13 cellular contexts compared by ENCODE assay signal in genomic region chr5:137933491-137933911, GRCh38. TPM values are rescaled to one million over a fixed set of nuclear protein-coding genes. Genes with fewer than 3 reads are reported as not detected.
DNase-seq lines count a peak whose midpoint lies in the region; ATAC-seq and TF ChIP-seq lines count a peak whose summit lies in the region.
"Had no signal": no experiment of that assay in that cellular context is flagged by ENCODE, and none has a peak within 500 bp of the region (broad histone marks: within the 10 kb centered on the region; RNA-seq: fewer than 3 reads in every experiment).

No MANE protein-coding gene starts in this region.

- no peak for TF ChIP-seq POLR2A in heart left ventricle (IDR thresholded peaks at IDR 0.05)

- peaks cover 7% of the 10 kb centered on the region for H3K4me1 Mint-ChIP-seq in activated T-cell treated with anti-CD3 and anti-CD28 coated beads, Interleukin-2, amount 50 U/mL, for 72 hours (ENCODE audit: low read depth)
- peaks cover 18% of the 10 kb centered on the region for H3K4me1 Mint-ChIP-seq in activated B cell treated with CpG ODN at 0.5 μM for 24 hours

- H3K27ac ChIP-seq in heart left ventricle (peak overlapping the region in 9 of 12 donors; percentile 7 to 59 (median 48)), temporal lobe (ENCODE audit: low read depth, low read length) (peak overlapping the region; percentile 41)

- intact Hi-C loops in activated B cell treated with CpG ODN at 0.5 μM for 24 hours (cut with micrococcal nuclease) (no loop called here), heart left ventricle (cut with DNase I) (no loop called here)

- POLR2A ChIA-PET in activated B cell treated with CpG ODN at 0.5 μM for 24 hours (lab: Charles Lee) = no interaction called here

- no peaks in the 10 kb centered on the region for H3K9me3 Mint-ChIP-seq in activated T-cell treated with anti-CD3 and anti-CD28 coated beads, Interleukin-2, amount 50 U/mL, for 72 hours
- H3K9me3 Mint-ChIP-seq in activated B cell treated with CpG ODN at 0.5 μM for 24 hours = no peaks in the 10 kb centered on the region
- H3K9me3 Mint-ChIP-seq: activated naive CD8-positive, alpha-beta T cell treated with anti-CD3 and anti-CD28 coated beads, Interleukin-2, amount 50 U/mL, for 24 hours; type B pancreatic cell had no signal

- no peak overlapping the region for H3K4me3 Mint-ChIP-seq in activated T-cell treated with anti-CD3 and anti-CD28 coated beads, Interleukin-2, amount 50 U/mL, for 72 hours
- H3K4me3 Mint-ChIP-seq in activated B cell treated with CpG ODN at 0.5 μM for 24 hours = no peak overlapping the region
- H3K4me3 Mint-ChIP-seq: activated naive CD8-positive, alpha-beta T cell treated with anti-CD3 and anti-CD28 coated beads, Interleukin-2, amount 50 U/mL, for 24 hours; type B pancreatic cell had no signal

- no peak for TF ChIP-seq CTCF in activated B cell treated with CpG ODN at 0.5 μM for 24 hours (IDR thresholded peaks at IDR 0.05)
- TF ChIP-seq CTCF in heart left ventricle (IDR thresholded peaks at IDR 0.05) = no peak

- no peak overlapping the region for H3K4me3 ChIP-seq in heart left ventricle

- peak overlapping the region; percentile 22 for H3K27ac Mint-ChIP-seq in activated T-cell treated with anti-CD3 and anti-CD28 coated beads, Interleukin-2, amount 50 U/mL, for 72 hours
- peak overlapping the region; percentile 6 for H3K27ac Mint-ChIP-seq in activated B cell treated with CpG ODN at 0.5 μM for 24 hours
- H3K27ac Mint-ChIP-seq: activated naive CD8-positive, alpha-beta T cell treated with anti-CD3 and anti-CD28 coated beads, Interleukin-2, amount 50 U/mL, for 24 hours; type B pancreatic cell had no signal

- no peaks in the 10 kb centered on the region for H3K9me3 ChIP-seq in heart left ventricle

- H3K36me3 Mint-ChIP-seq in activated T-cell treated with anti-CD3 and anti-CD28 coated beads, Interleukin-2, amount 50 U/mL, for 72 hours (ENCODE audit: insufficient read depth in 2 of 2) = peaks cover 0 to 2% of the 10 kb centered on the region in 2 donors
- H3K36me3 Mint-ChIP-seq in activated B cell treated with CpG ODN at 0.5 μM for 24 hours (ENCODE audit: low read depth) = peaks cover 27% of the 10 kb centered on the region

- H3K27me3 ChIP-seq in heart left ventricle = no peaks in the 10 kb centered on the region

- 12 to 25% (median 19%) methylated on average over 3 of the region's 3 CpGs for WGBS in heart left ventricle, 4 donors

- DNase-seq in activated T-cell treated with anti-CD3 and anti-CD28 coated beads, Interleukin-2, amount 50 U/mL, for 72 hours = no peak
- DNase-seq in activated T-cell treated with anti-CD3 and anti-CD28 coated beads for 4 hours = no peak
- no peak for DNase-seq in activated B cell treated with CpG ODN at 0.5 μM for 24 hours
- DNase-seq in heart left ventricle = no peak
- no peak for DNase-seq in activated effector memory CD4-positive, alpha-beta T cell treated with anti-CD3 and anti-CD28 coated beads, Interleukin-2, amount 50 U/mL, for 16 hours
- no peak for DNase-seq in activated T-cell treated with anti-CD3 and anti-CD28 coated beads, Interleukin-2, amount 50 U/mL, for 48 hours
- DNase-seq: activated naive CD8-positive, alpha-beta T cell treated with anti-CD3 and anti-CD28 coated beads, Interleukin-2, amount 50 U/mL, for 24 hours; DND-41; Karpas-422 had no signal

- H3K4me1 ChIP-seq in heart left ventricle = peaks cover 0 to 25% (median 11%) of the 10 kb centered on the region in 12 donors

- H3K27me3 Mint-ChIP-seq in activated T-cell treated with anti-CD3 and anti-CD28 coated beads, Interleukin-2, amount 50 U/mL, for 72 hours (ENCODE audit: low read depth) = no peaks in the 10 kb centered on the region
- H3K27me3 Mint-ChIP-seq in activated B cell treated with CpG ODN at 0.5 μM for 24 hours = no peaks in the 10 kb centered on the region
- H3K27me3 Mint-ChIP-seq: activated naive CD8-positive, alpha-beta T cell treated with anti-CD3 and anti-CD28 coated beads, Interleukin-2, amount 50 U/mL, for 24 hours; type B pancreatic cell had no signal

- no peak for ATAC-seq in activated T-cell treated with anti-CD3 and anti-CD28 coated beads, Interleukin-2, amount 50 U/mL, for 72 hours (replicated peaks in 1 of 2)
- ATAC-seq in activated B cell treated with CpG ODN at 0.5 μM for 24 hours (ENCODE audit: low read depth) = no peak
- peak in 3 of 4 donors; percentile 43 to 54 (median 51) for ATAC-seq in heart left ventricle
- no peak for ATAC-seq in GM19324 (IDR thresholded peaks at IDR 0.05; ENCODE audit: low FRiP score, unreplicated experiment)
- ATAC-seq: activated naive CD8-positive, alpha-beta T cell treated with anti-CD3 and anti-CD28 coated beads, Interleukin-2, amount 50 U/mL, for 24 hours had no signal

- CTCF ChIA-PET in activated B cell treated with CpG ODN at 0.5 μM for 24 hours (lab: Charles Lee) = interaction anchor here (1.1 kb wide), 1 partner anchor 12 kb away, joined by 4 read pairs; no protein-coding TSS in a partner anchor

- H3K36me3 ChIP-seq in heart left ventricle = peaks cover 0 to 28% (median 22%) of the 10 kb centered on the region in 9 donors

RNA-seq across cellular contexts. Expression of gene PKD2L2, which starts 44.2 kb away (rescaled TPM):
- total RNA-seq in activated T-cell treated with anti-CD3 and anti-CD28 coated beads, Interleukin-2, amount 50 U/mL, for 72 hours = under 1 TPM in 1 of 2 donors, not detected in 1; 0.74 TPM
- total RNA-seq in activated B cell treated with CpG ODN at 0.5 μM for 24 hours = not detected in 2 replicates
- 1 to 10 TPM in 1 of 9 donors, under 1 TPM in 7, not detected in 1; 0.37 to 1.1 (median 0.52) TPM for total RNA-seq in heart left ventricle
- polyA plus RNA-seq in heart left ventricle = under 1 TPM in 1 of 2 donors, not detected in 1; 0.08 TPM
- under 0.01 TPM for total RNA-seq in temporal lobe
- total RNA-seq: mucosa of gallbladder had no signal

Comparison
In these comparisons a context has a peak if more than half of its experiments do, and no peak if none do; other contexts are left out.
1. ATAC-seq: peak in heart left ventricle (3 of 4); none in activated T-cell treated with anti-CD3 and anti-CD28 coated beads, Interleukin-2, amount 50 U/mL, for 72 hours (0 of 2), activated B cell treated with CpG ODN at 0.5 μM for 24 hours (single experiment) and GM19324 (single experiment).